16 cellular contexts compared by ENCODE assay signal in the genomic region with DNA sequence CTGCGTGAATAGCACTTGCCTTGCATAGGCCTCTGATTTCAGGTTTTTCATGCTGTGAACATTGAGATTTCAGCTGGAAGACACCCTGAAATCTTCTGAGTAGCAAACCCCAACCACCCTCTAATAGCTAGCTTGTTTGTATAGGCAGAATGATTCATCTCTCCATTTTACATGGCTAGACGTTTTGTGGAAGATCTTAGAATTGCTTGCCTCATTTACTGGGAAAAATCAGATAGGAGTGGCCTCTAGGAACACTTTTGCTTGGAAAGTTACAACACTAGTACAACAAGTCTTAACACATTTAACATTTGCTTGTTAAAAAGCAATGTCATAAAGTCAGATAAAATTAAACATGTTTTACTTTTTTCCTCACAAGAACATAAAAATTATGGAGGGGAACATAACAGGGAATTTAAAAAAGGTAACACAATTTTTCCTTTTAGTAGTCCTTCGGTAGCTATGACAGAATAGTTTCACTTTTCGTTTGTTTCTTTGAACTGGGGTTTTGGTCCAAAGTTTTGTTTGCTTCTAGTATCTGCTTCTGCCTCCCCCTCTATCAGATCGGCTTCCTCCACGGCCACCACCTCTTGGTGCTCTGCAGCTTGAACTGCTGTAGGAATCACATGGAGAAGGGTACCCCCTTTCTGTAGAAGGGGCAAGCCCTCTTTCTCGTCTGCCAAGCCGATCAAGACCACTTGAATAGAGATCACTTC.
"Had no signal": no experiment of that assay in that cellular context is flagged by ENCODE, and none has a peak within 500 bp of the region (broad histone marks: within the 10 kb centered on the region; RNA-seq: fewer than 3 reads in every experiment).

No MANE protein-coding gene starts in this region.

- H3K9ac ChIP-seq: neural progenitor cell, parathyroid adenoma had no signal

- H3K79me2 ChIP-seq: parathyroid adenoma had no signal

- H3K9me3 ChIP-seq: gastrocnemius medialis, right atrium auricular region, tibial artery, uterus had no signal

- H3K4me3 ChIP-seq: coronary artery, gastrocnemius medialis, neural progenitor cell, right atrium auricular region, smooth muscle cell, tibial artery, uterus had no signal

- DNase-seq: activated CD4-positive, alpha-beta T cell treated with anti-CD3 and anti-CD28 coated beads for 36 hours; activated CD8-positive, alpha-beta T cell treated with anti-CD3 and anti-CD28 coated beads for 36 hours; activated naive CD4-positive, alpha-beta T cell treated with Interleukin-2 at 50 U/mL for 16 hours; activated naive CD8-positive, alpha-beta T cell treated with anti-CD3 and anti-CD28 coated beads, Interleukin-2, amount 50 U/mL, for 24 hours; central memory CD4-positive, alpha-beta T cell; effector CD4-positive, alpha-beta T cell; gastrocnemius medialis; tibial artery; uterus had no signal

- H3K4me2 ChIP-seq: neural progenitor cell, smooth muscle cell had no signal

- H3K36me3 ChIP-seq: gastrocnemius medialis, neural progenitor cell, right atrium auricular region, tibial artery, uterus had no signal

- H3K27ac ChIP-seq: coronary artery, gastrocnemius medialis, neural progenitor cell, parathyroid adenoma, right atrium auricular region, tibial artery, uterus, VCaP had no signal

- H3K27me3 ChIP-seq: gastrocnemius medialis, neural progenitor cell, right atrium auricular region, tibial artery, uterus had no signal

- ATAC-seq: activated CD4-positive, alpha-beta T cell treated with anti-CD3 and anti-CD28 coated beads for 36 hours; activated CD8-positive, alpha-beta T cell treated with anti-CD3 and anti-CD28 coated beads for 36 hours; activated naive CD8-positive, alpha-beta T cell treated with anti-CD3 and anti-CD28 coated beads, Interleukin-2, amount 50 U/mL, for 24 hours; gastrocnemius medialis; stimulated activated memory B cell treated with anti-CD40 and anti-IgM and Interleukin-4, amounts not matched to agents 10 μg/mL and 1 μg/mL and 100 μg/mL, for 72 hours had no signal

- H3K4me1 ChIP-seq: gastrocnemius medialis, neural progenitor cell, parathyroid adenoma, right atrium auricular region, tibial artery, uterus had no signal

- H2AFZ ChIP-seq: neural progenitor cell, parathyroid adenoma had no signal
